9 cellular contexts compared by ENCODE assay signal in genomic region chr2:84897773-84898172, GRCh38. TPM values are rescaled to one million over a fixed set of nuclear protein-coding genes. Genes with fewer than 3 reads are reported as not detected.
DNase-seq lines count a peak whose midpoint lies in the region; ATAC-seq and TF ChIP-seq lines count a peak whose summit lies in the region.
"Had no signal": no experiment of that assay in that cellular context is flagged by ENCODE, and none has a peak within 500 bp of the region (broad histone marks: within the 10 kb centered on the region; RNA-seq: fewer than 3 reads in every experiment).

No MANE protein-coding gene starts in this region.

- peaks cover 72% of the 10 kb centered on the region for H3K4me1 Mint-ChIP-seq in activated CD4-positive, alpha-beta memory T cell treated with anti-CD3 and anti-CD28 coated beads, Interleukin-2, amount 10 ng/mL, durations not matched to agents 7 days and 5 days

- WGBS in right lobe of liver (ENCODE audit: insufficient coverage, low coverage, low lambda C conversion rate, missing lambda C conversion rate): 54% methylated on average over 1 of the region's 1 CpG

- no peak for TF ChIP-seq POLR2A in right lobe of liver (IDR thresholded peaks at IDR 0.05)

- POLR2A ChIA-PET in activated CD4-positive, alpha-beta memory T cell treated with anti-CD3 and anti-CD28 coated beads, Interleukin-2, amount 10 ng/mL, durations not matched to agents 7 days and 5 days (lab: Charles Lee): interaction anchor here (0.9 to 12.6 kb wide), 9 partner anchors 8 to 439 kb away, joined by 3 to 467 read pairs (median 6); partner anchors contain the start of genes SUCLG1, TMSB10 and TRABD2A

- intact Hi-C loops in left ventricle myocardium inferior (cut with micrococcal nuclease) (no loop called here), Right ventricle myocardium inferior (cut with DNase I) (no loop called here), left lung (cut with DNase I) (no loop called here), right lobe of liver (cut with DNase I) (no loop called here)

- TF ChIP-seq CTCF in left ventricle myocardium inferior (IDR thresholded peaks at IDR 0.05; ENCODE audit: borderline replicate concordance) (no peak), left lung (IDR thresholded peaks at IDR 0.05) (no peak), right lobe of liver (IDR thresholded peaks at IDR 0.05) (no peak)

- no peaks in the 10 kb centered on the region for H3K27me3 Mint-ChIP-seq in activated CD4-positive, alpha-beta memory T cell treated with anti-CD3 and anti-CD28 coated beads, Interleukin-2, amount 10 ng/mL, durations not matched to agents 7 days and 5 days

- H3K36me3 ChIP-seq in left ventricle myocardium inferior (no peaks in the 10 kb centered on the region), left lung (no peaks in the 10 kb centered on the region), right lobe of liver (no peaks in the 10 kb centered on the region)

- H3K4me1 ChIP-seq in left ventricle myocardium inferior (peaks cover 32% of the 10 kb centered on the region), left lung (peaks cover 7 to 50% of the 10 kb centered on the region in 2 donors), right lobe of liver (peaks cover 0 to 7% (median 0%) of the 10 kb centered on the region in 4 donors)

- H3K27me3 ChIP-seq in left ventricle myocardium inferior (ENCODE audit: low read depth): no peaks in the 10 kb centered on the region
- no peaks in the 10 kb centered on the region for H3K27me3 ChIP-seq in left lung
- no peaks in the 10 kb centered on the region for H3K27me3 ChIP-seq in right lobe of liver

- H3K9me3 Mint-ChIP-seq in activated CD4-positive, alpha-beta memory T cell treated with anti-CD3 and anti-CD28 coated beads, Interleukin-2, amount 10 ng/mL, durations not matched to agents 7 days and 5 days: no peaks in the 10 kb centered on the region
- H3K9me3 Mint-ChIP-seq: GM23338 had no signal

- H3K36me3 Mint-ChIP-seq in activated CD4-positive, alpha-beta memory T cell treated with anti-CD3 and anti-CD28 coated beads, Interleukin-2, amount 10 ng/mL, durations not matched to agents 7 days and 5 days (ENCODE audit: low read depth): peaks cover 13% of the 10 kb centered on the region

- CTCF ChIA-PET in activated CD4-positive, alpha-beta memory T cell treated with anti-CD3 and anti-CD28 coated beads, Interleukin-2, amount 10 ng/mL, durations not matched to agents 7 days and 5 days (lab: Charles Lee): interaction anchor here (1.0 to 2.3 kb wide), 6 partner anchors 8 to 28 kb away, joined by 3 to 23 read pairs (median 5); partner anchors contain the start of gene TRABD2A

- DNase-seq in left ventricle myocardium inferior (no peak), Right ventricle myocardium inferior (ENCODE audit: missing footprints) (no peak), left lung (no peak), iPS-NIHi7 (ENCODE audit: extremely low spot score) (no peak), right lobe of liver (no peak), superior temporal gyrus (ENCODE audit: extremely low spot score) (no peak)
- DNase-seq in activated CD4-positive, alpha-beta memory T cell treated with anti-CD3 and anti-CD28 coated beads, Interleukin-2, amount 10 ng/mL, durations not matched to agents 7 days and 5 days: no peak
- DNase-seq in stimulated activated CD4-positive, alpha-beta T cell treated with anti-CD3 and anti-CD28 coated beads, Interleukin-2, amount 100 ng/mL, for 24 hours: no peak

- H3K4me3 ChIP-seq in left ventricle myocardium inferior (no peak overlapping the region), left lung (no peak overlapping the region), right lobe of liver (no peak overlapping the region)
- H3K4me3 ChIP-seq: GM23338 had no signal

- H3K27ac ChIP-seq in left ventricle myocardium inferior (replicated peaks) (peak overlapping the region; percentile 67), left lung (peak overlapping the region; percentile 57 to 77), right lobe of liver (no peak overlapping the region)

- peak overlapping the region; percentile 10 for H3K4me3 Mint-ChIP-seq in activated CD4-positive, alpha-beta memory T cell treated with anti-CD3 and anti-CD28 coated beads, Interleukin-2, amount 10 ng/mL, durations not matched to agents 7 days and 5 days
- H3K4me3 Mint-ChIP-seq: GM23338 had no signal

- peak overlapping the region; percentile 96 for H3K27ac Mint-ChIP-seq in activated CD4-positive, alpha-beta memory T cell treated with anti-CD3 and anti-CD28 coated beads, Interleukin-2, amount 10 ng/mL, durations not matched to agents 7 days and 5 days
- H3K27ac Mint-ChIP-seq: GM23338 had no signal

- ATAC-seq in Right ventricle myocardium inferior: no peak
- ATAC-seq in left lung: no peak
- no peak for ATAC-seq in right lobe of liver
- ATAC-seq: GM23338 had no signal

- no peaks in the 10 kb centered on the region for H3K9me3 ChIP-seq in left ventricle myocardium inferior (replicated peaks)
- no peaks in the 10 kb centered on the region for H3K9me3 ChIP-seq in left lung
- no peaks in the 10 kb centered on the region for H3K9me3 ChIP-seq in right lobe of liver

RNA-seq across cellular contexts. Expression of gene TMSB10, which starts 7.7 kb away (rescaled TPM):
- total RNA-seq in left ventricle myocardium inferior (400 TPM), Right ventricle myocardium inferior (571 TPM), left lung (1,000 to 10,000 TPM; 1,864 to 1,912 TPM), right lobe of liver (100 to 1,000 TPM in 5 of 6 experiments, 10 to 100 TPM in 1; 77.3 to 814 (median 270) TPM)
- total RNA-seq in activated CD4-positive, alpha-beta memory T cell treated with anti-CD3 and anti-CD28 coated beads, Interleukin-2, amount 10 ng/mL, durations not matched to agents 7 days and 5 days: 1,000 to 10,000 TPM; 5,686 to 5,768 TPM

RNA-seq across cellular contexts. Expression of gene TRABD2A, which starts 16.9 kb away (rescaled TPM):
- 0.49 TPM for total RNA-seq in left ventricle myocardium inferior
- total RNA-seq in Right ventricle myocardium inferior: 0.73 TPM
- total RNA-seq in activated CD4-positive, alpha-beta memory T cell treated with anti-CD3 and anti-CD28 coated beads, Interleukin-2, amount 10 ng/mL, durations not matched to agents 7 days and 5 days: 10 to 100 TPM; 35.9 to 38.3 TPM
- total RNA-seq in left lung: 1 to 10 TPM; 3.0 to 6.3 TPM
- total RNA-seq in right lobe of liver: 1 to 10 TPM in 1 of 6 experiments, under 1 TPM in 4, not detected in 1; 0.20 to 2.4 (median 0.43) TPM

Comparison
In these comparisons a context has a peak if more than half of its experiments do, and no peak if none do; other contexts are left out.
1. H3K27ac ChIP-seq: peak in left ventricle myocardium inferior (single experiment) and left lung (2 of 2); none in right lobe of liver (0 of 3).
2. RNA of gene TRABD2A, which starts 16.9 kb away (total RNA-seq): 35.9 to 38.3 TPM in activated CD4-positive, alpha-beta memory T cell treated with anti-CD3 and anti-CD28 coated beads, Interleukin-2, amount 10 ng/mL, durations not matched to agents 7 days and 5 days; 3.0 to 6.3 TPM in left lung, 0.73 TPM in Right ventricle myocardium inferior (single experiment), 0.49 TPM in left ventricle myocardium inferior (single experiment) and 0.20 to 2.4 TPM in right lobe of liver; every median in the first group is over 4 times any median in the second.